In genomic region chr20:61031101-61031830, GRCh38 we compare ENCODE assay signal across 28 cellular contexts.
"Had no signal": no experiment of that assay in that cellular context is flagged by ENCODE, and none has a peak within 500 bp of the region (broad histone marks: within the 10 kb centered on the region; RNA-seq: fewer than 3 reads in every experiment).

No MANE protein-coding gene starts in this region.

- H3K27me3 ChIP-seq: neutrophil, right lobe of liver, sigmoid colon, stomach, thyroid gland, tibial nerve, upper lobe of left lung, vagina had no signal

- H2AFZ ChIP-seq: neural progenitor cell had no signal

- H3K4me1 Mint-ChIP-seq: naive thymus-derived CD4-positive, alpha-beta T cell; natural killer cell; stimulated activated effector memory CD8-positive, alpha-beta T cell treated with anti-CD3 and anti-CD28 coated beads, Interleukin-12 subunit alpha, Interleukin-12 subunit beta, amount 100 ng/mL, for 72 hours; stimulated activated naive B cell treated with anti-CD40 and anti-IgM and Interleukin-4, amounts not matched to agents 10 μg/mL and 1 μg/mL and 100 μg/mL, for 72 hours had no signal

- H3K4me3 Mint-ChIP-seq: naive thymus-derived CD4-positive, alpha-beta T cell; natural killer cell; nephron; neural progenitor cell; stimulated activated effector memory CD8-positive, alpha-beta T cell treated with anti-CD3 and anti-CD28 coated beads, Interleukin-12 subunit alpha, Interleukin-12 subunit beta, amount 100 ng/mL, for 72 hours; stimulated activated naive B cell treated with anti-CD40 and anti-IgM and Interleukin-4, amounts not matched to agents 10 μg/mL and 1 μg/mL and 100 μg/mL, for 72 hours; stimulated activated naive CD8-positive, alpha-beta T cell treated with anti-CD3 and anti-CD28 coated beads, Interleukin-15, Interleukin-2, amounts not matched to agents 100 ng/mL and 50 ng/mL, for 24 hours had no signal

- H3K4me3 ChIP-seq: neural progenitor cell, pancreas, prostate gland, right lobe of liver, sigmoid colon, stomach, thoracic aorta, thyroid gland, tibial nerve, upper lobe of left lung, vagina had no signal

- H3K9me3 ChIP-seq: neutrophil, pancreas, prostate gland, right lobe of liver, sigmoid colon, thoracic aorta, thyroid gland, vagina had no signal

- ATAC-seq: naive thymus-derived CD4-positive, alpha-beta T cell; natural killer cell; pancreas; right cardiac atrium; right lobe of liver; stimulated activated naive B cell treated with anti-CD40 and anti-IgM and Interleukin-4, amounts not matched to agents 10 μg/mL and 1 μg/mL and 100 μg/mL, for 72 hours had no signal

- H3K9me3 Mint-ChIP-seq: natural killer cell, nephron, neural progenitor cell had no signal

- H3K27ac Mint-ChIP-seq: naive thymus-derived CD4-positive, alpha-beta T cell; natural killer cell; nephron; neural progenitor cell; stimulated activated effector memory CD8-positive, alpha-beta T cell treated with anti-CD3 and anti-CD28 coated beads, Interleukin-12 subunit alpha, Interleukin-12 subunit beta, amount 100 ng/mL, for 72 hours; stimulated activated naive B cell treated with anti-CD40 and anti-IgM and Interleukin-4, amounts not matched to agents 10 μg/mL and 1 μg/mL and 100 μg/mL, for 72 hours; stimulated activated naive CD8-positive, alpha-beta T cell treated with anti-CD3 and anti-CD28 coated beads, Interleukin-15, Interleukin-2, amounts not matched to agents 100 ng/mL and 50 ng/mL, for 24 hours had no signal

- H3K9ac ChIP-seq: neural progenitor cell had no signal

- H3K4me1 ChIP-seq: neural progenitor cell, pancreas, prostate gland, right lobe of liver, sigmoid colon, stomach, thyroid gland, tibial nerve, upper lobe of left lung, vagina had no signal

- H3K36me3 Mint-ChIP-seq: naive thymus-derived CD4-positive, alpha-beta T cell; natural killer cell; neural progenitor cell; stimulated activated effector memory CD8-positive, alpha-beta T cell treated with anti-CD3 and anti-CD28 coated beads, Interleukin-12 subunit alpha, Interleukin-12 subunit beta, amount 100 ng/mL, for 72 hours; stimulated activated naive B cell treated with anti-CD40 and anti-IgM and Interleukin-4, amounts not matched to agents 10 μg/mL and 1 μg/mL and 100 μg/mL, for 72 hours had no signal

- DNase-seq: naive thymus-derived CD4-positive, alpha-beta T cell; natural killer cell; nucleus accumbens; pancreas; retina; right cardiac atrium; right lobe of liver; sigmoid colon; small intestine; stimulated activated CD4-positive, alpha-beta T cell treated with anti-CD3 and anti-CD28 coated beads, Interleukin-15, amount 100 ng/mL, for 24 hours; stimulated activated CD4-positive, alpha-beta T cell treated with anti-CD3 and anti-CD28 coated beads, Interleukin-2, amount 100 ng/mL, for 24 hours; stimulated activated CD4-positive, alpha-beta T cell treated with anti-CD3 and anti-CD28 coated beads, Interleukin-2, amount 100 ng/mL, for 48 hours; stimulated activated naive B cell treated with anti-CD40 and anti-IgM and Interleukin-4, amounts not matched to agents 10 μg/mL and 1 μg/mL and 100 μg/mL, for 72 hours; stimulated activated naive CD4-positive, alpha-beta T cell treated with Interleukin-2 at 50 U/mL for 16 hours; stomach; thyroid gland; trophoblast cell had no signal

- H3K27me3 Mint-ChIP-seq: stimulated activated naive B cell treated with anti-CD40 and anti-IgM and Interleukin-4, amounts not matched to agents 10 μg/mL and 1 μg/mL and 100 μg/mL, for 72 hours; stimulated activated naive CD8-positive, alpha-beta T cell treated with anti-CD3 and anti-CD28 coated beads, Interleukin-15, Interleukin-2, amounts not matched to agents 100 ng/mL and 50 ng/mL, for 24 hours had no signal

- FAIRE-seq: pancreas, small intestine, urothelium cell line had no signal

- H3K36me3 ChIP-seq: neural progenitor cell, neutrophil, pancreas, prostate gland, right lobe of liver, sigmoid colon, stomach, thoracic aorta, thyroid gland, tibial nerve, upper lobe of left lung, vagina had no signal

- H3K4me2 ChIP-seq: neural progenitor cell had no signal

- H3K27ac ChIP-seq: neural progenitor cell, neutrophil, pancreas, prostate gland, right lobe of liver, sigmoid colon, stomach, thoracic aorta, thyroid gland, vagina had no signal
